ENCODE assay signal across 31 cellular contexts in the genomic region with DNA sequence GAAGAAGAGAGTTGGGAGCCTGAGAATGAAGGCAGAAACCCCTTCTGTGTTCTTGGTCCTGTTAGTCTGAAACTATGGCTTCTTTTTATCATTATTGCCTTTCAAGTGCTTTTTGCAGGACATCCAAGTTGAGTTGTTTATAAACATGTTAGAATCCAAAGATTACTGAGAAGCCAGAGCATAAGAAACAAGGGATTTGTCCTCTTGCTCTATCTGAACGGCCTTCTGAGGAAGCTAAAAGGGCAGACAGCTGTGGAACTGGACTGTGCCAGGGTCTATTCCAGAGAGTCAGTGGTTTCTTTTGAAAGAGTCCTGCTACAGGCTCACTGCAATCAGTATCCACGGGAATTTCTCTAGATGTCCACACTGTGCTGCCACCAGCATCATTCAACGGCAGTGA.
"Had no signal": no experiment of that assay in that cellular context is flagged by ENCODE, and none has a peak within 500 bp of the region (broad histone marks: within the 10 kb centered on the region; RNA-seq: fewer than 3 reads in every experiment).

No MANE protein-coding gene starts in this region.

- H3K4me1 ChIP-seq: left lung, lower lobe of right lung, right atrium auricular region, right lobe of liver, stomach, testis, transverse colon, upper lobe of right lung, uterus had no signal

- H3K27ac ChIP-seq: left lung, lower lobe of right lung, neural progenitor cell, neutrophil, ovary, right atrium auricular region, right lobe of liver, testis, thyroid gland, upper lobe of right lung, uterus had no signal

- H2AFZ ChIP-seq: neural progenitor cell had no signal

- H3K36me3 Mint-ChIP-seq: immature natural killer cell; naive B cell; natural killer cell; stimulated activated naive B cell treated with anti-CD40 and anti-IgM and Interleukin-4, amounts not matched to agents 10 μg/mL and 1 μg/mL and 100 μg/mL, for 72 hours had no signal

- ATAC-seq: left colon; left lung; lower lobe of right lung; natural killer cell; right lobe of liver; stimulated activated naive B cell treated with anti-CD40 and anti-IgM and Interleukin-4, amounts not matched to agents 10 μg/mL and 1 μg/mL and 100 μg/mL, for 72 hours; stimulated activated naive CD8-positive, alpha-beta T cell treated with anti-CD3 and anti-CD28 coated beads, Interleukin-15, Interleukin-2, amounts not matched to agents 100 U/mL and 50 U/mL, for 24 hours; upper lobe of right lung had no signal

- H3K4me2 ChIP-seq: neural progenitor cell had no signal

- H3K4me1 Mint-ChIP-seq: immature natural killer cell; naive B cell; natural killer cell; nephron progenitor cell; stimulated activated naive B cell treated with anti-CD40 and anti-IgM and Interleukin-4, amounts not matched to agents 10 μg/mL and 1 μg/mL and 100 μg/mL, for 72 hours had no signal

- H3K9me3 ChIP-seq: left lung, neutrophil, ovary, right lobe of liver, stomach, testis, thyroid gland, transverse colon, upper lobe of right lung, uterus had no signal

- H3K9ac ChIP-seq: neural progenitor cell had no signal

- H3K27me3 Mint-ChIP-seq: naive B cell; progenitor cell of endocrine pancreas; stimulated activated naive B cell treated with anti-CD40 and anti-IgM and Interleukin-4, amounts not matched to agents 10 μg/mL and 1 μg/mL and 100 μg/mL, for 72 hours had no signal

- H3K27ac Mint-ChIP-seq: immature natural killer cell; naive B cell; natural killer cell; nephron progenitor cell; neural progenitor cell; progenitor cell of endocrine pancreas; stimulated activated naive B cell treated with anti-CD40 and anti-IgM and Interleukin-4, amounts not matched to agents 10 μg/mL and 1 μg/mL and 100 μg/mL, for 72 hours had no signal

- DNase-seq: glutamatergic neuron; hypothalamus; immature natural killer cell; kidney; left colon; left lung; lower lobe of right lung; mammary epithelial cell; mesendoderm; naive B cell; natural killer cell; nephron progenitor cell; occipital lobe; ovary; right lobe of liver; stimulated activated CD4-positive, alpha-beta T cell treated with anti-CD3 and anti-CD28 coated beads, Interleukin-12 subunit alpha, Interleukin-12 subunit beta, amount 100 ng/mL, for 4 hours; stimulated activated CD4-positive, alpha-beta T cell treated with anti-CD3 and anti-CD28 coated beads, Interleukin-15, amount 100 ng/mL, for 24 hours; stimulated activated CD4-positive, alpha-beta T cell treated with anti-CD3 and anti-CD28 coated beads, Interleukin-2, amount 100 ng/mL, for 24 hours; stimulated activated CD4-positive, alpha-beta T cell treated with anti-CD3 and anti-CD28 coated beads, Interleukin-4, amount 100 ng/mL, for 1 hour; stimulated activated naive B cell treated with anti-CD40 and anti-IgM and Interleukin-4, amounts not matched to agents 10 μg/mL and 1 μg/mL and 100 μg/mL, for 72 hours; stimulated activated naive CD8-positive, alpha-beta T cell treated with anti-CD3 and anti-CD28 coated beads, Interleukin-15, Interleukin-2, amounts not matched to agents 100 U/mL and 50 U/mL, for 24 hours; stomach; testis; thyroid gland; transverse colon; upper lobe of right lung; uterus had no signal

- H3K36me3 ChIP-seq: left lung, lower lobe of right lung, neural progenitor cell, neutrophil, ovary, right atrium auricular region, right lobe of liver, stomach, thyroid gland, transverse colon, upper lobe of right lung, uterus had no signal

- H3K9me3 Mint-ChIP-seq: stimulated activated naive B cell treated with anti-CD40 and anti-IgM and Interleukin-4, amounts not matched to agents 10 μg/mL and 1 μg/mL and 100 μg/mL, for 72 hours had no signal

- H3K4me3 Mint-ChIP-seq: immature natural killer cell; naive B cell; natural killer cell; nephron progenitor cell; neural progenitor cell; stimulated activated naive B cell treated with anti-CD40 and anti-IgM and Interleukin-4, amounts not matched to agents 10 μg/mL and 1 μg/mL and 100 μg/mL, for 72 hours had no signal

- H3K27me3 ChIP-seq: left lung, neural progenitor cell, neutrophil, ovary, right atrium auricular region, right lobe of liver, stomach, testis, thyroid gland, transverse colon, upper lobe of right lung, uterus had no signal

- H3K4me3 ChIP-seq: left lung, lower lobe of right lung, neural progenitor cell, ovary, right atrium auricular region, right lobe of liver, stomach, testis, thyroid gland, transverse colon, upper lobe of right lung, uterus had no signal
